Comparison of ENCODE assay signal across 20 cellular contexts in the genomic region with DNA sequence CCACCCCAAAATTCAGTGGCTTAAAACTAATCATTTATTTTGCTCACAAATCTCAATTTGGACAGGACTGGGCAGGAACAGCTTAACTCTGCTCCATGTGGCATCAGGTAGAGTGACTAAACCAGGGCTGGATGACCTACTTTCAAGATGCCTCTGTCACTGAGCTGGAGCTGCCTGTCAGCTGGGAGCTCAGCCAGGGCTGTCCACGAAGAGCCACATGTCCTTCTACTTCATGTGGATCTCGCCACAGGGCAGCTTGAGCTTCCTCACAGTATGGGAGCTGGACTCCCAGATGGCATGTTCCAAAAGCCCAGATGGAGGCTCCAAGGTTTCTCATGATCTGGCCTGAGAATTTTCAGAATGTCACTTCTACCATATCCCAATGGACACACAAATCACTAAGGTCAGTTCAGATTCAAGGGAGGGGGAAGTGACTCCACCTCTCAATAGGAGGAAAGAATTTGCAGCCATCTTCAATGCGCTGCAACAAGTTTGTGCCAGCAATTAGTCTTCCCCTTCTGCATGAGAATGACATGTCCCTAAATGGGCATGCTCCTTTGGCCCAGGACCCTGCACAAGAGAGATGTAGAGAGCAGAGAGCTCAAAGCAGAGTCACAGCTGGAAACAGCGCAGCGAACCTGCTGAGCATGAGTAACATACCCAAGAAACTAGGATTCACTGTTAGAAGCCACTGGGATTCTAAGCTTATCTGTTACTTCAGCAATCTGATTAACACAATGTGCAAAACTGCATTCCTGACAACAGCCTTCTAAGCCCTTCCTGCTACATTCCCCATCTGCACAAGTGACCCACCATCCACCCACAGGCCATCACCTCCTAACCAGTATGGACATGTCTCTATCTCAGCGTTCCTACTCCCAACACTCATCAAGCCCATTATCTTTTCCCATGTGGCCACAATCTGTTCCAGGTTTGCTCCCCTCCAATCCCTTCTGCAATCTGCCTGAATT. TPM values are rescaled to one million over a fixed set of nuclear protein-coding genes. Genes with fewer than 3 reads are reported as not detected.
DNase-seq lines count a peak whose midpoint lies in the region; ATAC-seq, FAIRE-seq and TF ChIP-seq lines count a peak whose summit lies in the region.
"Had no signal": no experiment of that assay in that cellular context is flagged by ENCODE, and none has a peak within 500 bp of the region (broad histone marks: within the 10 kb centered on the region; RNA-seq: fewer than 3 reads in every experiment).

No MANE protein-coding gene starts in this region.

- H3K27ac ChIP-seq in SK-N-SH (ENCODE audit: low read depth in 2 of 2, low read length in 1 of 2): no peak overlapping the region
- H3K27ac ChIP-seq in mammary epithelial cell (ENCODE audit: insufficient read depth, low read depth, low read length): no peak overlapping the region
- no peak overlapping the region for H3K27ac ChIP-seq in foreskin keratinocyte
- H3K27ac ChIP-seq: C4-2B, Peyer's patch had no signal

- H2AFZ ChIP-seq in SK-N-SH (ENCODE audit: low read depth) (no peak overlapping the region), mammary epithelial cell (ENCODE audit: low read depth, low read length) (no peak overlapping the region)

- H3K4me3 ChIP-seq in SK-N-SH (ENCODE audit: low read depth in 2 of 2, low read length in 1 of 2): no peak overlapping the region
- H3K4me3 ChIP-seq in mammary epithelial cell (replicated peaks in 1 of 3; ENCODE audit: insufficient read depth in 1 of 3, low read depth in 2 of 3, low read length in 3 of 3): no peak overlapping the region
- H3K4me3 ChIP-seq: Peyer's patch had no signal

- intact Hi-C loops in mammary epithelial cell (cut with micrococcal nuclease): no loop called here

- dilution Hi-C loops in mammary epithelial cell (cut with HindIII; ENCODE audit: low sequenced_read_pairs): no loop called here

- in situ Hi-C loops in mammary epithelial cell (cut with MboI; ENCODE audit: low sequenced_read_pairs in 2 of 2): loop anchor here in 1 of 2 donors (25.0 kb wide), 1 partner anchor 537 kb away; no protein-coding TSS in a partner anchor

- ATAC-seq in SK-N-SH treated with all-trans-retinoic acid at 6 μM for 48 hours: no peak
- ATAC-seq in foreskin keratinocyte: peak; percentile 82
- no peak for ATAC-seq in GM19452 (IDR thresholded peaks at IDR 0.05; ENCODE audit: unreplicated experiment)
- no peak for ATAC-seq in HG03442 (IDR thresholded peaks at IDR 0.05; ENCODE audit: unreplicated experiment)

- WGBS in SK-N-SH (ENCODE audit: low lambda C conversion rate): 92% methylated on average over 4 of the region's 6 CpGs
- WGBS in mammary epithelial cell (ENCODE audit: low coverage, missing lambda C conversion rate): 87% methylated on average over 5 of the region's 6 CpGs

- BruUV-seq in mammary epithelial cell (replicated peaks; lab: Mats Ljungman, UMichigan): no TSS peak

- no peak for TF ChIP-seq EP300 in SK-N-SH (IDR thresholded peaks at IDR 0.05; ENCODE audit: borderline replicate concordance in 1 of 2, low read depth in 1 of 2, low read length in 1 of 2)

- H3K9ac ChIP-seq in SK-N-SH (no peak overlapping the region), mammary epithelial cell (ENCODE audit: insufficient read depth, low read length) (no peak overlapping the region)

- H3K9me3 ChIP-seq in SK-N-SH: no peaks in the 10 kb centered on the region
- no peaks in the 10 kb centered on the region for H3K9me3 ChIP-seq in mammary epithelial cell (replicated peaks; ENCODE audit: insufficient read depth, low read length)
- H3K9me3 ChIP-seq: Peyer's patch had no signal

- no peak overlapping the region for H3K4me2 ChIP-seq in SK-N-SH
- peak overlapping the region; percentile 0 for H3K4me2 ChIP-seq in mammary epithelial cell (ENCODE audit: insufficient read depth, low read depth, low read length)

- H4K20me1 ChIP-seq in SK-N-SH (ENCODE audit: insufficient read depth) (no peaks in the 10 kb centered on the region), mammary epithelial cell (ENCODE audit: insufficient read depth, low read length) (no peaks in the 10 kb centered on the region)

- H3K36me3 ChIP-seq in SK-N-SH (replicated peaks in 1 of 2; ENCODE audit: control insufficient read depth in 1 of 2, insufficient read depth in 2 of 2, low read length in 1 of 2): peaks cover 3 to 13% of the 10 kb centered on the region in 2 experiments
- no peaks in the 10 kb centered on the region for H3K36me3 ChIP-seq in mammary epithelial cell (ENCODE audit: insufficient read depth, low read length)

- H3K4me1 ChIP-seq in SK-N-SH (ENCODE audit: control insufficient read depth in 1 of 2, insufficient read depth in 2 of 2, low read depth in 1 of 2, low read length in 1 of 2) (no peaks in the 10 kb centered on the region; a peak in 1 of 4 replicates), mammary epithelial cell (ENCODE audit: insufficient read depth, low read length) (peaks cover 10% of the 10 kb centered on the region), foreskin keratinocyte (peaks cover 4% of the 10 kb centered on the region)
- H3K4me1 ChIP-seq: Peyer's patch had no signal

- DNase-seq in SK-N-SH: no peak
- DNase-seq in mammary epithelial cell: peak; percentile 76
- DNase-seq in foreskin keratinocyte: peak; percentile 82 to 89
- DNase-seq in urothelium cell line (ENCODE audit: low spot score): no peak
- DNase-seq in glomerular visceral epithelial cell (ENCODE audit: extremely low spot score): no peak
- DNase-seq: COR-L47, KG1, NCI-H1105 treated with DMSO at 0.1 percent for 48 hours, NCI-H187 treated with DMSO at 0.1 percent for 48 hours, NCI-H510A, Peyer's patch, SIG-M5 had no signal

- TF ChIP-seq CTCF in SK-N-SH (IDR thresholded peaks at IDR 0.05) (no peak), mammary epithelial cell (conservative IDR thresholded peaks at IDR 0.05 in 1 of 2, IDR thresholded peaks at IDR 0.05 in 1 of 2; ENCODE audit: extremely low read depth in 1 of 2, insufficient read depth in 1 of 2, low read depth in 1 of 2, low read length in 2 of 2) (no peak), foreskin keratinocyte (conservative IDR thresholded peaks at IDR 0.05) (no peak)

- CTCF ChIA-PET in SK-N-SH (lab: Yijun Ruan, JAX): interaction anchor here (1.2 kb wide), 1 partner anchor 28 kb away, joined by 3 read pairs; no protein-coding TSS in a partner anchor
- CTCF ChIA-PET in mammary epithelial cell (lab: Charles Lee; ENCODE audit: low non-redundant PET): no interaction called here

- no peaks in the 10 kb centered on the region for H3K27me3 ChIP-seq in SK-N-SH (ENCODE audit: insufficient read depth)
- H3K27me3 ChIP-seq in mammary epithelial cell (ENCODE audit: insufficient read depth, low read length): no peaks in the 10 kb centered on the region
- no peaks in the 10 kb centered on the region for H3K27me3 ChIP-seq in foreskin keratinocyte
- H3K27me3 ChIP-seq: Peyer's patch had no signal

- H3F3A ChIP-seq in SK-N-SH (replicated peaks; ENCODE audit: insufficient read depth): no peaks in the 10 kb centered on the region

- POLR2A ChIA-PET in SK-N-SH (lab: Yijun Ruan, JAX): no interaction called here

- TF ChIP-seq RAD21 in SK-N-SH (IDR thresholded peaks at IDR 0.05; ENCODE audit: low read length): no peak

- H3K9me2 ChIP-seq in SK-N-SH: no peaks in the 10 kb centered on the region

- H3K79me2 ChIP-seq in SK-N-SH (ENCODE audit: insufficient read depth): no peaks in the 10 kb centered on the region
- no peaks in the 10 kb centered on the region for H3K79me2 ChIP-seq in mammary epithelial cell (ENCODE audit: insufficient read depth, low read length)

- no peak for FAIRE-seq in urothelium cell line (lab: Jason Lieb, UNC)
- FAIRE-seq: A204.1, G401.6, GM12891, GM19239 had no signal

TF ChIP-seq in SK-N-SH treated with all-trans-retinoic acid at 6 μM for 48 hours, 23 proteins besides CTCF, POLR2A, EP300 and RAD21:
- TF ChIP-seq ZNF565 (CRISPR knock-in tag; conservative IDR thresholded peaks at IDR 0.05; ENCODE audit: low read depth) (peak; percentile 88; the same call in 1 of the 2 replicates), TOX (CRISPR knock-in tag; IDR thresholded peaks at IDR 0.05; ENCODE audit: borderline replicate concordance) (no peak)

TF ChIP-seq in SK-N-SH, 30 proteins besides CTCF, POLR2A, EP300 and RAD21 (continues in another document):
- TF ChIP-seq POLR2AphosphoS5 (IDR thresholded peaks at IDR 0.05; ENCODE audit: low read depth, low read length) (no peak), TEAD4 (IDR thresholded peaks at IDR 0.05; ENCODE audit: borderline replicate concordance, insufficient read depth) (no peak), TAF1 (IDR thresholded peaks at IDR 0.05; ENCODE audit: borderline replicate concordance, low read depth, low read length) (no peak), FOSL2 (IDR thresholded peaks at IDR 0.05; ENCODE audit: borderline replicate concordance, low read depth) (no peak), GATA2 (CRISPR knock-in tag; IDR thresholded peaks at IDR 0.05) (no peak), SIN3A (IDR thresholded peaks at IDR 0.05; ENCODE audit: borderline replicate concordance, low read depth, low read length) (no peak), NRF1 (IDR thresholded peaks at IDR 0.05; ENCODE audit: low read depth, low read length) (no peak), FOXM1 (IDR thresholded peaks at IDR 0.05; ENCODE audit: low read depth) (no peak), TCF12 (IDR thresholded peaks at IDR 0.05) (no peak), IRF3 (IDR thresholded peaks at IDR 0.05; ENCODE audit: low read depth, low read length) (no peak)

RNA-seq across cellular contexts. Expression of gene HLCS, which starts 17.0 kb away (rescaled TPM):
- 13.0 and 17.7 TPM in 2 replicates for polyA plus RNA-seq in SK-N-SH (2012; rRNA removed)
- 12.7 and 13.7 TPM in 2 replicates for polyA plus RNA-seq in SK-N-SH (2012; cell fraction: cytosol; rRNA removed)
- 18.3 and 28.2 TPM in 2 replicates for polyA plus RNA-seq in SK-N-SH (2012; cell fraction: nucleus; rRNA removed)
- 10 to 100 TPM; 32.4 to 42.5 TPM for total RNA-seq in mammary epithelial cell
- 16.0 TPM for polyA plus RNA-seq in mammary epithelial cell
- polyA minus RNA-seq in mammary epithelial cell: 21.5 TPM
- total RNA-seq in foreskin keratinocyte: 15.2 and 16.3 TPM in 2 replicates
- polyA plus RNA-seq in foreskin keratinocyte: 3.3 and 3.9 TPM in 2 replicates

RNA-seq across cellular contexts. Expression of gene RIPPLY3, which starts 57.0 kb away (rescaled TPM):
- 0.03 TPM in 2 replicates for polyA plus RNA-seq in SK-N-SH (2012; rRNA removed)
- 0.04 and 0.07 TPM in 2 replicates for polyA plus RNA-seq in SK-N-SH (2012; cell fraction: cytosol; rRNA removed)
- 0.12 TPM in 1 of 2 replicates, not detected in the other for polyA plus RNA-seq in SK-N-SH (2012; cell fraction: nucleus; rRNA removed)
- under 1 TPM; 0.17 to 0.54 TPM for total RNA-seq in mammary epithelial cell
- polyA plus RNA-seq in mammary epithelial cell: 0.34 TPM
- not detected for polyA minus RNA-seq in mammary epithelial cell
- 0.78 and 0.88 TPM in 2 replicates for total RNA-seq in foreskin keratinocyte
- polyA plus RNA-seq in foreskin keratinocyte: 0.53 and 0.56 TPM in 2 replicates

Comparison
In these comparisons a context has a peak if more than half of its experiments do, and no peak if none do; other contexts are left out.
1. DNase-seq: peak in mammary epithelial cell (single experiment) and foreskin keratinocyte (2 of 2); none in SK-N-SH (single experiment), urothelium cell line (single experiment) and glomerular visceral epithelial cell (single experiment).